ENCODE assay signal across 24 cellular contexts in the genomic region with DNA sequence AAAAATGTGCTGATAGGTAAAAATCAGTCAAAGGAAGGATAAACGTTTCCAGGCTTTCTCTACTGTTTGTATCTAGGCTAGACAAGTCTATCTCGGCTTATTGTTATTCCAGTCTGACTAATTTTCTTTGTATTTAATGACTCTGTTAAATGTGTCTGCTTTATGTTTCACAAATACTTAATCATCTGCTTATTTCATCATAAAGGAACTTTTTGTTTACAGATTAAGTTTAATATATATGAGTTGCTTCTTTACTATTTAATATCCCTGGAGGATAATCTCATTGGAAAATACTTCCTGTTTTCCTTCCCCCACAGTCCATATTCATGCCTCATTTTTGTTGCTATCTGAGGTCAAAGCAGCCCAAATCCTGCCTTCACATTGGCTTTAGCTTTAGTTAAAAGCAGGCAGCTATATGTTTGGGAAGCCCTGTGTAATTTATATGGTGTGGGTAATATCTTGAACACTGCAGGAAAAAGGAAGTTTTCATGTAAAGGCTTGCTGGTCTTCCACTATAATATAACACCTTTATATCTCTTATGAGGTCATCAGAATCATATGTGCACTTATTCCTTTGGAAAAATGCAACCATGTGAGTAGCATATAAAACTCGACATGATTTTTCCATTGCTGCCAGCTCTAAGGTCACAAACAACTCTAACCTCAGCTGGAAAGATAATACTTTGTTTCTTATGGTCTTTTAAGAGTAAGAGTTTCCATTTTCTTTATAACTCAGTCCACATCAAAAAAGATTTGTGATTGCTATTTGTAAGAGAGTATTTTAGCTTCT.
"Had no signal": no experiment of that assay in that cellular context is flagged by ENCODE, and none has a peak within 500 bp of the region (broad histone marks: within the 10 kb centered on the region; RNA-seq: fewer than 3 reads in every experiment).

No MANE protein-coding gene starts in this region.

- H3K27me3 ChIP-seq: ascending aorta, brain microvascular endothelial cell, thyroid gland, upper lobe of right lung had no signal

- H3K9me3 Mint-ChIP-seq: T-helper 1 cell treated with Interleukin-12 subunit alpha and Interleukin-12 subunit beta and Interleukin-4 antibody, amounts not matched to agents 30 μg/mL and 1 μg/mL, for 36 hours had no signal

- H3K27me3 Mint-ChIP-seq: activated T-cell treated with anti-CD3 and anti-CD28 coated beads, Interleukin-2, amount 50 U/mL, for 24 hours; activated T-helper 17 cell treated with anti-CD3 and anti-CD28 coated beads, Interleukin-2, amount 50 U/mL, for 72 hours; stimulated activated naive CD8-positive, alpha-beta T cell treated with anti-CD3 and anti-CD28 coated beads, Interleukin-15, Interleukin-2, amounts not matched to agents 100 ng/mL and 50 ng/mL, for 24 hours had no signal

- H3K4me3 ChIP-seq: ascending aorta, heart right ventricle, lung, prostate gland, thyroid gland, upper lobe of right lung had no signal

- H3K36me3 ChIP-seq: ascending aorta, brain microvascular endothelial cell, heart right ventricle, prostate gland, thyroid gland, upper lobe of right lung had no signal

- H3K27ac ChIP-seq: ascending aorta, brain microvascular endothelial cell, heart right ventricle, prostate gland, thyroid gland, upper lobe of right lung had no signal

- H3K27ac Mint-ChIP-seq: activated naive CD4-positive, alpha-beta T cell treated with anti-CD3 and anti-CD28 coated beads, Interleukin-2, amount 50 U/mL, for 72 hours; activated T-cell treated with anti-CD3 and anti-CD28 coated beads, Interleukin-2, amount 50 U/mL, for 24 hours; activated T-helper 17 cell treated with anti-CD3 and anti-CD28 coated beads, Interleukin-2, amount 50 U/mL, for 72 hours; natural killer cell; stimulated activated naive CD8-positive, alpha-beta T cell treated with anti-CD3 and anti-CD28 coated beads, Interleukin-15, Interleukin-2, amounts not matched to agents 100 ng/mL and 50 ng/mL, for 24 hours; T-helper 1 cell treated with Interleukin-12 subunit alpha and Interleukin-12 subunit beta and Interleukin-4 antibody, amounts not matched to agents 30 μg/mL and 1 μg/mL, for 36 hours; WTC11 had no signal

- ATAC-seq: activated naive CD4-positive, alpha-beta T cell treated with anti-CD3 and anti-CD28 coated beads, Interleukin-2, amount 50 U/mL, for 72 hours; activated T-helper 17 cell treated with anti-CD3 and anti-CD28 coated beads, Interleukin-2, amount 50 U/mL, for 72 hours; heart right ventricle; natural killer cell; right cardiac atrium; upper lobe of right lung; WTC11 had no signal

- H3K4me1 Mint-ChIP-seq: activated T-helper 17 cell treated with anti-CD3 and anti-CD28 coated beads, Interleukin-2, amount 50 U/mL, for 72 hours; natural killer cell had no signal

- DNase-seq: activated CD8-positive, alpha-beta memory T cell treated with anti-CD3 and anti-CD28 coated beads for 24 hours; activated CD8-positive, alpha-beta memory T cell treated with anti-CD3 and anti-CD28 coated beads, Interleukin-2, amount 50 U/mL, for 4 hours; activated T-cell treated with anti-CD3 and anti-CD28 coated beads, Interleukin-2, amount 50 U/mL, for 24 hours; brain microvascular endothelial cell; central memory CD4-positive, alpha-beta T cell; heart right ventricle; natural killer cell; right cardiac atrium; stimulated activated CD4-positive, alpha-beta T cell treated with anti-CD3 and anti-CD28 coated beads, Interleukin-12 subunit alpha, Interleukin-12 subunit beta, amount 100 ng/mL, for 4 hours; stimulated activated CD4-positive, alpha-beta T cell treated with anti-CD3 and anti-CD28 coated beads, Interleukin-4, amount 100 ng/mL, for 4 hours; substantia nigra; T1000; thyroid gland; upper lobe of right lung had no signal

- H3K4me1 ChIP-seq: ascending aorta, heart right ventricle, prostate gland, thyroid gland, upper lobe of right lung had no signal

- H3K4me3 Mint-ChIP-seq: activated T-cell treated with anti-CD3 and anti-CD28 coated beads, Interleukin-2, amount 50 U/mL, for 24 hours; activated T-helper 17 cell treated with anti-CD3 and anti-CD28 coated beads, Interleukin-2, amount 50 U/mL, for 72 hours; natural killer cell; stimulated activated naive CD8-positive, alpha-beta T cell treated with anti-CD3 and anti-CD28 coated beads, Interleukin-15, Interleukin-2, amounts not matched to agents 100 ng/mL and 50 ng/mL, for 24 hours; T-helper 1 cell treated with Interleukin-12 subunit alpha and Interleukin-12 subunit beta and Interleukin-4 antibody, amounts not matched to agents 30 μg/mL and 1 μg/mL, for 36 hours; WTC11 had no signal

- H3K9me3 ChIP-seq: ascending aorta, heart right ventricle, prostate gland, thyroid gland, upper lobe of right lung had no signal

- H3K36me3 Mint-ChIP-seq: natural killer cell, WTC11 had no signal

- FAIRE-seq: colon, keratinocyte had no signal
